ENCODE assay signal across 24 cellular contexts in the genomic region with DNA sequence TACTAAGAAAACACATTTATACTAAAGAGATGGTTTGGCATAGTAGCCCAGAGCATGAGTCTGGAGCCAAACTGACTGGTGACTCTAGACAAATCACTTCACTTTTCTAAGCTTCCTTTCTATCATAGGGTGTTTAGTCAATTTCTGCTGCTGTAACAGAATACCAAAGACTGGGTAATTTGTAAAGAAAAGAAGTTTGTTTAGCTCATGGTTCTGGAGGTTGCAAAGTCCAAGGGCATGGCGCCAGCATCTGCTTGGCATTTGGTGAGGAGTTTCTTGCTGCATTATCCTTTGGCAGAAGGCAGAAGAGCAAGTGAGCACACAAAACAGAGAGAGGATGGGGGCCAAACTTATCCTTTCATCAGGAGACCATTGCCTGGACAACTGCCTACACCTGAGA.
"Had no signal": no experiment of that assay in that cellular context is flagged by ENCODE, and none has a peak within 500 bp of the region (broad histone marks: within the 10 kb centered on the region; RNA-seq: fewer than 3 reads in every experiment).

No MANE protein-coding gene starts in this region.

- H3K36me3 ChIP-seq: esophagus muscularis mucosa, gastrocnemius medialis, left lung, lower lobe of right lung had no signal

- H3K4me3 ChIP-seq: coronary artery, dorsolateral prefrontal cortex, esophagus muscularis mucosa, gastrocnemius medialis, heart right ventricle, left lung, lower lobe of right lung, mucosa of descending colon had no signal

- H3K27ac ChIP-seq: coronary artery, dorsolateral prefrontal cortex, esophagus muscularis mucosa, gastrocnemius medialis, heart right ventricle, left lung, lower lobe of right lung had no signal

- H3K9me3 ChIP-seq: esophagus muscularis mucosa, gastrocnemius medialis, lower lobe of right lung had no signal

- ATAC-seq: gastrocnemius medialis, heart right ventricle, left cardiac atrium, left lung, left ventricle myocardium superior, lower lobe of right lung, mucosa of descending colon had no signal

- H3K27me3 ChIP-seq: dorsolateral prefrontal cortex, esophagus muscularis mucosa, gastrocnemius medialis, heart right ventricle, left lung had no signal

- H3K4me1 ChIP-seq: esophagus muscularis mucosa, gastrocnemius medialis, left lung, lower lobe of right lung had no signal

- FAIRE-seq: colon, endothelial cell of umbilical vein, islet of Langerhans, keratinocyte had no signal

- DNase-seq: dermis blood vessel endothelial cell; dorsolateral prefrontal cortex; effector CD4-positive, alpha-beta T cell; effector memory CD4-positive, alpha-beta T cell; foreskin fibroblast; foreskin melanocyte; gastrocnemius medialis; glutamatergic neuron; head of caudate nucleus; heart right ventricle; hippocampal formation; left cardiac atrium; left lung; left ventricle myocardium superior; lower lobe of right lung; mesenchymal stem cell; mucosa of descending colon; naive B cell had no signal
